In the genomic region with DNA sequence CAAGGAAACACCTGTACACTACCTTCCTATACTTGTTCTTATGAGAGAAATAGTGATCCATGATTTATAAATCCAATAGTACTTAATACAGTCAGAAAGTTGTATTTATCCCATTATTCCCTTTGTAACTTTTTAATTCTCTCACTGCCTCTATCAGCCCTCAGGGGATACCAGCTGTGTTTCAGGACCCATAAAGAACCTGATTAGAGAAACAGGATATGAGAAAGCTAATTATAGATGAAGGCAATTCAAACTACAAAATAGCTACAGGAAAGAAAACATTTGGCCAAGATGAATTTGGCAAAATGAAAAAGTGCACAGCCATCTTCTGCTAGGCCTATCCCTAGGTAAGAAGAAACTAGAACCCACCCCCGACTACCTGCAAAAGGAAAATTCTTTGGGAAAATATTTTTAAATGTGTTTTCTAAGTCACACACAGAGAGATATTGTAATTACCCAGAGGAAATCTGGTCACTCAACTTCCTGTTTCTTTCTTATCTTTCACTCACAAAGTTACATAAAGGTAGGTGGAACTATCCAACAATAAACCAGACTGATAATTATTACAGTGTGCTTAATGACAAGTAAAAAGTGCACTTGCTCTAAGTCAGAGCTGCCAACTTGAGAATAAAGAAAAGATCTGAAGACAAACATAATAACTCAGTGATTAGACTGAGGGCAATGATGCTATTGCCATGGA, we compare ENCODE assay signal across 1 cellular context.
TF ChIP-seq lines count a peak whose summit lies in the region.

No MANE protein-coding gene starts in this region.

TF ChIP-seq in GM23338, 12 proteins besides CTCF, POLR2A, EP300 and RAD21 (continued from another document):
- TF ChIP-seq, protein P1, sequence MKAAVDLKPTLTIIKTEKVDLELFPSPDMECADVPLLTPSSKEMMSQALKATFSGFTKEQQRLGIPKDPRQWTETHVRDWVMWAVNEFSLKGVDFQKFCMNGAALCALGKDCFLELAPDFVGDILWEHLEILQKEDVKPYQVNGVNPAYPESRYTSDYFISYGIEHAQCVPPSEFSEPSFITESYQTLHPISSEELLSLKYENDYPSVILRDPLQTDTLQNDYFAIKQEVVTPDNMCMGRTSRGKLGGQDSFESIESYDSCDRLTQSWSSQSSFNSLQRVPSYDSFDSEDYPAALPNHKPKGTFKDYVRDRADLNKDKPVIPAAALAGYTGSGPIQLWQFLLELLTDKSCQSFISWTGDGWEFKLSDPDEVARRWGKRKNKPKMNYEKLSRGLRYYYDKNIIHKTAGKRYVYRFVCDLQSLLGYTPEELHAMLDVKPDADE (IDR thresholded peaks at IDR 0.05), result no peak
- no peak for TF ChIP-seq NANOG (IDR thresholded peaks at IDR 0.05; ENCODE audit: borderline replicate concordance)
